9 cellular contexts compared by ENCODE assay signal in the genomic region with DNA sequence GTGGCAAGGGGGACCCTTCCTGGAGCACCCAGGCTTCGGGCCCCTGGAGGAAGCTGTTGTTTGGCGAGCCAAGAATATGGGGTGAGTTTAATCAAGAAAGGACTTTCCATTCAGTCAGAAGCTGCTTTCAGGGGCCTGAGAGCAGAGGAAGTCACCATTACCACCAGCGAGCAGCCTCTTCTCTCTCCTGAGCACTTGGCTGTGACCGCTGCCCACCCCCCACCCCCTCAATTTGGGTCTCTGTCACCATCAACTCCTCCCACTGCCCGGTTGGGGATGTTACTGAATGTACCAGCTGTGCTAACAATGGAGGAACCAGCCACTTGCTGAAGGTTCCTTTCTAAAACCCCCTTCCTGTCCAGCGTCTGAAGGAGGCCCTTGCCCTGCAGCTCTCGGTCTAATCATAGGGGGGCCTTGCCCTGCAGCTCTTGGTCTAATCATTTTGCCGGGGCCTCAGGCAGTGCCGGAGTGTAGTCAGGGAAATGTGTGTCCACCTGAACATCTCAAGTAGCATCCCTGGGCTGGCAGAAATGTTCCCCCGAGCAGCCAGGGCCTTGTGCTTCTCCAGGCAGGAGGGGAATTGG. TPM values are rescaled to one million over a fixed set of nuclear protein-coding genes. Genes with fewer than 3 reads are reported as not detected.
DNase-seq lines count a peak whose midpoint lies in the region; ATAC-seq and TF ChIP-seq lines count a peak whose summit lies in the region.
"Had no signal": no experiment of that assay in that cellular context is flagged by ENCODE, and none has a peak within 500 bp of the region (broad histone marks: within the 10 kb centered on the region; RNA-seq: fewer than 3 reads in every experiment).

No MANE protein-coding gene starts in this region.

- H3K27me3 Mint-ChIP-seq in effector memory CD8-positive, alpha-beta T cell: no peaks in the 10 kb centered on the region
- peaks cover 3% of the 10 kb centered on the region for H3K27me3 Mint-ChIP-seq in glutamatergic neuron (ENCODE audit: unreplicated experiment)

- H3K9me3 Mint-ChIP-seq in effector memory CD8-positive, alpha-beta T cell: no peaks in the 10 kb centered on the region
- no peaks in the 10 kb centered on the region for H3K9me3 Mint-ChIP-seq in glutamatergic neuron (ENCODE audit: unreplicated experiment)

- in situ Hi-C loops in KBM-7 (cut with MboI; ENCODE audit: low pct_unique_long_range_greater_than_20kb, low sequenced_read_pairs): no loop called here

- no peaks in the 10 kb centered on the region for H3K36me3 ChIP-seq in stomach smooth muscle (ENCODE audit: control insufficient read depth in 2 of 2, insufficient read depth in 2 of 2, low read length in 2 of 2)

- peak overlapping the region; percentile 90 to 95 for H3K27ac Mint-ChIP-seq in effector memory CD8-positive, alpha-beta T cell
- H3K27ac Mint-ChIP-seq in glutamatergic neuron (ENCODE audit: unreplicated experiment): no peak overlapping the region

- peaks cover 51% of the 10 kb centered on the region for H3K36me3 Mint-ChIP-seq in effector memory CD8-positive, alpha-beta T cell (ENCODE audit: insufficient read depth)
- H3K36me3 Mint-ChIP-seq in glutamatergic neuron (ENCODE audit: unreplicated experiment): no peaks in the 10 kb centered on the region

- H3K9me3 ChIP-seq in stomach smooth muscle (ENCODE audit: control insufficient read depth in 2 of 2, low read length in 2 of 2): no peaks in the 10 kb centered on the region

- H3K4me1 Mint-ChIP-seq in effector memory CD8-positive, alpha-beta T cell (ENCODE audit: low read depth in 2 of 2): peaks cover 54 to 60% of the 10 kb centered on the region in 2 donors
- H3K4me1 Mint-ChIP-seq in glutamatergic neuron (ENCODE audit: low read depth, unreplicated experiment): no peaks in the 10 kb centered on the region

- peaks cover 0 to under 1% of the 10 kb centered on the region in 2 donors for H3K27me3 ChIP-seq in stomach smooth muscle (ENCODE audit: control insufficient read depth in 1 of 2, insufficient read depth in 2 of 2, low read length in 2 of 2)

- DNase-seq in activated CD4-positive, CD25-positive, alpha-beta regulatory T cell (lab: John Stamatoyannopoulos, UW): no peak
- DNase-seq in KBM-7 (peak; percentile 70), RKO (ENCODE audit: low spot score) (no peak), NCI-H187 (lab: John Stamatoyannopoulos, UW) (no peak), glutamatergic neuron (no peak)
- DNase-seq in effector memory CD8-positive, alpha-beta T cell: no peak

- peak overlapping the region; percentile 85 to 99 for H3K4me3 Mint-ChIP-seq in effector memory CD8-positive, alpha-beta T cell
- no peak overlapping the region for H3K4me3 Mint-ChIP-seq in glutamatergic neuron (ENCODE audit: unreplicated experiment)

- no peak overlapping the region for H3K27ac ChIP-seq in stomach smooth muscle (ENCODE audit: low read length)

- peak overlapping the region; percentile 40 to 58 for H3K4me3 ChIP-seq in stomach smooth muscle (ENCODE audit: low read length in 2 of 2)

- peak; percentile 11 to 13 for ATAC-seq in activated CD4-positive, CD25-positive, alpha-beta regulatory T cell treated with anti-CD3 and anti-CD28 coated beads, Interleukin-2, amount 50 U/mL, for 24 hours
- no peak for ATAC-seq in effector memory CD8-positive, alpha-beta T cell (replicated peaks)

- TF ChIP-seq CTCF in glutamatergic neuron (IDR thresholded peaks at IDR 0.05; ENCODE audit: partially characterized antibody, unreplicated experiment): no peak

- peak overlapping the region; percentile 33 to 36 for H3K9ac ChIP-seq in stomach smooth muscle (ENCODE audit: low read length in 2 of 2)

- H3K4me1 ChIP-seq in stomach smooth muscle (ENCODE audit: control insufficient read depth, insufficient read depth, low read length): peaks cover 12% of the 10 kb centered on the region

RNA-seq across cellular contexts. Expression of a gene that starts 1.0 kb away (rescaled TPM):
- total RNA-seq in glutamatergic neuron (ENCODE audit: unreplicated experiment): 2.2 TPM

RNA-seq across cellular contexts. Expression of a gene that starts 28.6 kb away (rescaled TPM):
- total RNA-seq in glutamatergic neuron (ENCODE audit: unreplicated experiment): not detected
- total RNA-seq: fibroblast of villous mesenchyme had no signal

RNA-seq across cellular contexts. Expression of a gene that starts 48.0 kb away (rescaled TPM):
- 7.2 TPM for total RNA-seq in glutamatergic neuron (ENCODE audit: unreplicated experiment)
